In genomic region chr6:33299237-33299944, GRCh38 we compare ENCODE assay signal across 8 cellular contexts. TPM values are rescaled to one million over a fixed set of nuclear protein-coding genes. Genes with fewer than 3 reads are reported as not detected.
DNase-seq lines count a peak whose midpoint lies in the region; ATAC-seq and TF ChIP-seq lines count a peak whose summit lies in the region.

No MANE protein-coding gene starts in this region.

- peak overlapping the region; percentile 99 for H3K4me3 ChIP-seq in AG10803 (ENCODE audit: low read length)

- no peaks in the 10 kb centered on the region for H3K9me3 Mint-ChIP-seq in activated B cell treated with CpG ODN at 0.5 μM for 24 hours

- H3K27me3 Mint-ChIP-seq in activated B cell treated with CpG ODN at 0.5 μM for 24 hours: no peaks in the 10 kb centered on the region

- intact Hi-C loops in activated B cell treated with CpG ODN at 0.5 μM for 24 hours (cut with micrococcal nuclease): loop anchor here (1.0 to 5.0 kb wide), 11 partner anchors 10 to 137 kb away; partner anchors contain the start of genes B3GALT4, KIFC1, PFDN6 and RXRB

- peak overlapping the region; percentile 98 for H3K27ac Mint-ChIP-seq in activated B cell treated with CpG ODN at 0.5 μM for 24 hours

- H3K27ac ChIP-seq in caudate nucleus (ENCODE audit: low read depth, low read length): peak overlapping the region; percentile 99

- ATAC-seq in GM19023 (IDR thresholded peaks at IDR 0.05; ENCODE audit: unreplicated experiment) (peak; percentile 71), HG03280 (IDR thresholded peaks at IDR 0.05; ENCODE audit: unreplicated experiment) (peak; percentile 66), activated B cell treated with CpG ODN at 0.5 μM for 24 hours (ENCODE audit: low read depth) (peak; percentile 67)

- DNase-seq in AG10803 (ENCODE audit: low read depth) (peak; percentile 91), NCI-H226 (peak; percentile 93), activated B cell treated with CpG ODN at 0.5 μM for 24 hours (peak; percentile 90), caudate nucleus (lab: John Stamatoyannopoulos, UW) (peak in 59 of 61 donors; percentile 52 to 94 (median 84)), iris pigment epithelial cell (ENCODE audit: low read depth) (peak; percentile 93)
- DNase-seq in stimulated activated CD4-positive, alpha-beta T cell treated with anti-CD3 and anti-CD28 coated beads, Interleukin-12 subunit alpha, Interleukin-12 subunit beta, amount 100 ng/mL, for 24 hours (ENCODE audit: low read depth in 2 of 2): peak; percentile 85 to 93

- CTCF ChIA-PET in activated B cell treated with CpG ODN at 0.5 μM for 24 hours (lab: Charles Lee): interaction anchor here (0.7 to 3.2 kb wide), 10 partner anchors 9 to 46 kb away, joined by 3 to 17 read pairs (median 4); partner anchors contain the start of genes B3GALT4, PFDN6, RPS18 and VPS52

- H3K4me3 Mint-ChIP-seq in activated B cell treated with CpG ODN at 0.5 μM for 24 hours: peak overlapping the region; percentile 96

- POLR2A ChIA-PET in activated B cell treated with CpG ODN at 0.5 μM for 24 hours (lab: Charles Lee): interaction anchor here (0.6 to 5.3 kb wide), 26 partner anchors 9 to 1561 kb away, joined by 3 to 84 read pairs (median 5); partner anchors contain the start of genes B3GALT4, CUTA, PFDN6 and RING1

- H3K4me1 Mint-ChIP-seq in activated B cell treated with CpG ODN at 0.5 μM for 24 hours: peaks cover 34% of the 10 kb centered on the region

- peak; percentile 74 for TF ChIP-seq CTCF in AG10803 (conservative IDR thresholded peaks at IDR 0.05; ENCODE audit: low read length)
- TF ChIP-seq CTCF in activated B cell treated with CpG ODN at 0.5 μM for 24 hours (IDR thresholded peaks at IDR 0.05): no peak

- H3K36me3 Mint-ChIP-seq in activated B cell treated with CpG ODN at 0.5 μM for 24 hours (ENCODE audit: low read depth): peaks cover 74% of the 10 kb centered on the region

RNA-seq across cellular contexts. Expression of gene RGL2, which starts 0.6 kb away (rescaled TPM):
- 54.7 and 66.5 TPM in 2 replicates for total RNA-seq in activated B cell treated with CpG ODN at 0.5 μM for 24 hours

RNA-seq across cellular contexts. Expression of gene PFDN6, which starts 10.0 kb away (rescaled TPM):
- total RNA-seq in activated B cell treated with CpG ODN at 0.5 μM for 24 hours: 82.8 and 95.1 TPM in 2 replicates

RNA-seq across cellular contexts. Expression of gene WDR46, which starts 10.4 kb away (rescaled TPM):
- 114 and 117 TPM in 2 replicates for total RNA-seq in activated B cell treated with CpG ODN at 0.5 μM for 24 hours

RNA-seq across cellular contexts. Expression of gene TAPBP, which starts 14.5 kb away (rescaled TPM):
- 319 and 350 TPM in 2 replicates for total RNA-seq in activated B cell treated with CpG ODN at 0.5 μM for 24 hours

RNA-seq across cellular contexts. Expression of gene ZBTB22, which starts 18.2 kb away (rescaled TPM):
- 31.6 and 31.8 TPM in 2 replicates for total RNA-seq in activated B cell treated with CpG ODN at 0.5 μM for 24 hours

Comparison
In these comparisons a context has a peak if more than half of its experiments do, and no peak if none do; other contexts are left out.
1. Peak in every context shown above with its lines: DNase-seq, ATAC-seq, H3K4me3 ChIP-seq and H3K27ac ChIP-seq.